Comparison of ENCODE assay signal across 26 cellular contexts in genomic region chr1:18637962-18638817, GRCh38. TPM values are rescaled to one million over a fixed set of nuclear protein-coding genes. Genes with fewer than 3 reads are reported as not detected.
DNase-seq lines count a peak whose midpoint lies in the region; ATAC-seq, FAIRE-seq and TF ChIP-seq lines count a peak whose summit lies in the region.
"Had no signal": no experiment of that assay in that cellular context is flagged by ENCODE, and none has a peak within 500 bp of the region (broad histone marks: within the 10 kb centered on the region; RNA-seq: fewer than 3 reads in every experiment).

No MANE protein-coding gene starts in this region.

- CTCF ChIA-PET in WTC11 (lab: Charles Lee) = interaction anchor here (1.6 kb wide), 1 partner anchor 9 kb away, joined by 5 read pairs; no protein-coding TSS in a partner anchor

- POLR2A ChIA-PET in WTC11 (lab: Charles Lee) = no interaction called here

- WGBS in psoas muscle, 3 donors = 19 to 43% (median 25%) methylated on average over 15 of the region's 15 CpGs

- FAIRE-seq in frontal cortex (lab: Jason Lieb, UNC) = no peak
- FAIRE-seq: G401.6, GM18507, HepG2, K562 had no signal

- H3K9me3 Mint-ChIP-seq in WTC11 = no peaks in the 10 kb centered on the region
- H3K9me3 Mint-ChIP-seq: HFFc6 had no signal

- TF ChIP-seq CTCF in WTC11 (IDR thresholded peaks at IDR 0.05) (no peak), psoas muscle (IDR thresholded peaks at IDR 0.05) (no peak)

- intact Hi-C loops in psoas muscle (cut with DNase I) = no loop called here

- no peak overlapping the region for H3K27ac Mint-ChIP-seq in WTC11
- H3K27ac Mint-ChIP-seq: CD8-positive, alpha-beta memory T cell; HFFc6 had no signal

- no peak for ATAC-seq in WTC11
- ATAC-seq in psoas muscle = no peak
- no peak for ATAC-seq in GM21825 (IDR thresholded peaks at IDR 0.05; ENCODE audit: unreplicated experiment)
- ATAC-seq: HepG2, K562, Right ventricle myocardium inferior had no signal

- H3K36me3 ChIP-seq in iPS-15b (ENCODE audit: control insufficient read depth, insufficient read depth, low read length) (no peaks in the 10 kb centered on the region), psoas muscle (ENCODE audit: insufficient read depth in 1 of 2, low read depth in 1 of 2) (no peaks in the 10 kb centered on the region)
- H3K36me3 ChIP-seq: SJSA1 had no signal

- no peak overlapping the region for H3K9ac ChIP-seq in iPS-15b (ENCODE audit: low read depth, low read length)

- H3K4me3 ChIP-seq in iPS-15b (ENCODE audit: low read depth, low read length) (peak overlapping the region; percentile 32), psoas muscle (peak overlapping the region; percentile 26)
- H3K4me3 ChIP-seq: K562, SJSA1 had no signal

- no peak overlapping the region for H3K27ac ChIP-seq in psoas muscle
- H3K27ac ChIP-seq: C4-2B, SJSA1 had no signal

- peak; percentile 25 for DNase-seq in ELF-1 (ENCODE audit: low read depth, low spot score)
- no peak for DNase-seq in WTC11 (ENCODE audit: low spot score)
- DNase-seq in psoas muscle = no peak
- DNase-seq in frontal cortex (ENCODE audit: low spot score in 2 of 2) = no peak
- no peak for DNase-seq in activated gamma-delta T cell treated with Interleukin-2 at 50 U/mL for 16 hours
- DNase-seq: Calu3; CD8-positive, alpha-beta memory T cell; DMS153; HFFc6; MM.1S; NCI-H1048; NCI-H1417 treated with DMSO at 0.1 percent for 48 hours; NCI-H187; NCI-H446 treated with DMSO at 0.1 percent for 48 hours; NCI-H526 treated with DMSO at 0.1 percent for 48 hours; OCI-M1 had no signal

- no peaks in the 10 kb centered on the region for H3K9me3 ChIP-seq in iPS-15b (ENCODE audit: control insufficient read depth, insufficient read depth, low read length)
- H3K9me3 ChIP-seq in psoas muscle = no peaks in the 10 kb centered on the region

- H3K36me3 Mint-ChIP-seq in WTC11 = no peaks in the 10 kb centered on the region
- H3K36me3 Mint-ChIP-seq: CD8-positive, alpha-beta memory T cell had no signal

- H3K4me1 Mint-ChIP-seq in WTC11 = peaks cover 78% of the 10 kb centered on the region

- peaks cover 100% of the 10 kb centered on the region for H3K27me3 Mint-ChIP-seq in WTC11 (ENCODE audit: low read depth)

- peak overlapping the region; percentile 20; the same call in 1 of the 2 replicates for H3K4me3 Mint-ChIP-seq in WTC11
- H3K4me3 Mint-ChIP-seq: CD8-positive, alpha-beta memory T cell; HFFc6 had no signal

- H3K27me3 ChIP-seq in iPS-15b (ENCODE audit: control insufficient read depth, insufficient read depth, low read length) (peaks cover 95% of the 10 kb centered on the region), psoas muscle (ENCODE audit: insufficient read depth in 3 of 3, low read length in 2 of 3) (peaks cover 0 to 96% (median 25%) of the 10 kb centered on the region in 3 donors)

- H3K4me1 ChIP-seq in iPS-15b (ENCODE audit: control insufficient read depth, insufficient read depth, low read length) (peaks cover 19% of the 10 kb centered on the region), psoas muscle (no peaks in the 10 kb centered on the region)
- H3K4me1 ChIP-seq: SJSA1 had no signal

TF ChIP-seq in WTC11, 78 proteins besides CTCF, POLR2A, EP300 and RAD21 (continues in another document):
- TF ChIP-seq MXD4 (CRISPR knock-in tag; IDR thresholded peaks at IDR 0.05; ENCODE audit: borderline replicate concordance) (no peak), NFYB (CRISPR knock-in tag; conservative IDR thresholded peaks at IDR 0.05; ENCODE audit: low read depth) (no peak), FOXP4 (CRISPR knock-in tag; IDR thresholded peaks at IDR 0.05) (no peak), ATF1 (CRISPR knock-in tag; IDR thresholded peaks at IDR 0.05) (no peak), PREB (CRISPR knock-in tag; IDR thresholded peaks at IDR 0.05; ENCODE audit: borderline replicate concordance) (no peak), SMAD3 (CRISPR knock-in tag; IDR thresholded peaks at IDR 0.05; ENCODE audit: borderline replicate concordance) (no peak), ESRRA (CRISPR knock-in tag; IDR thresholded peaks at IDR 0.05; ENCODE audit: borderline replicate concordance) (no peak), CBFB (CRISPR knock-in tag; IDR thresholded peaks at IDR 0.05; ENCODE audit: low read depth) (no peak), IRF2 (CRISPR knock-in tag; IDR thresholded peaks at IDR 0.05; ENCODE audit: borderline replicate concordance, low read depth) (no peak), E2F5 (CRISPR knock-in tag; IDR thresholded peaks at IDR 0.05) (no peak), ZBTB21 (CRISPR knock-in tag; IDR thresholded peaks at IDR 0.05; ENCODE audit: borderline replicate concordance) (no peak), ZNF423 (CRISPR knock-in tag; IDR thresholded peaks at IDR 0.05) (no peak), IRF1 (CRISPR knock-in tag; IDR thresholded peaks at IDR 0.05) (no peak), AFF4 (CRISPR knock-in tag; IDR thresholded peaks at IDR 0.05; ENCODE audit: borderline replicate concordance) (no peak), ZNF138 (CRISPR knock-in tag; conservative IDR thresholded peaks at IDR 0.05) (no peak)

RNA-seq across cellular contexts. Expression of gene PAX7, which starts 7.5 kb away (rescaled TPM):
- total RNA-seq in WTC11 (2021) (0.24 to 0.73 TPM (median 0.37 TPM) in 3 replicates), psoas muscle (10 to 100 TPM in 1 of 4 donors, 1 to 10 TPM in 3; 2.6 to 11.7 (median 5.4) TPM), frontal cortex (under 0.01 TPM)
- 1 to 10 TPM; 1.7 to 3.3 (median 2.7) TPM for polyA plus RNA-seq in psoas muscle
- total RNA-seq: A172; Calu3; CD8-positive, alpha-beta memory T cell; HepG2; HFFc6; K562; Right ventricle myocardium inferior; SJSA1 had no signal
- polyA plus RNA-seq: CD8-positive, alpha-beta memory T cell; HepG2; K562 had no signal
